Comparison of ENCODE assay signal across 8 cellular contexts in genomic region chr17:77426676-77427386, GRCh38.
DNase-seq lines count a peak whose midpoint lies in the region; ATAC-seq and TF ChIP-seq lines count a peak whose summit lies in the region.

No MANE protein-coding gene starts in this region.

- H3K79me2 ChIP-seq in SK-N-SH (ENCODE audit: insufficient read depth): peaks cover 62% of the 10 kb centered on the region

- H3K4me1 ChIP-seq in BLaER1: peaks cover 100% of the 10 kb centered on the region
- peaks cover 85 to 89% of the 10 kb centered on the region in 2 experiments for H3K4me1 ChIP-seq in SK-N-SH (ENCODE audit: control insufficient read depth in 1 of 2, insufficient read depth in 2 of 2, low read depth in 1 of 2, low read length in 1 of 2)
- H3K4me1 ChIP-seq in ovary (ENCODE audit: insufficient read depth): peaks cover 50% of the 10 kb centered on the region

- DNase-seq in SK-N-SH (no peak), epithelial cell of prostate (ENCODE audit: low read depth, low spot score) (no peak), ovary (peak in 1 of 5 donors; percentile 35), SIG-M5 (lab: John Stamatoyannopoulos, UW) (no peak)
- DNase-seq in activated CD4-positive, CD25-positive, alpha-beta regulatory T cell treated with anti-CD3 and anti-CD28 coated beads, Interleukin-2, amount 50 U/mL, for 72 hours: no peak
- no peak for DNase-seq in stimulated activated CD4-positive, alpha-beta T cell treated with anti-CD3 and anti-CD28 coated beads, Interleukin-1b, Interleukin-23, amount 100 ng/mL, for 48 hours

- no peaks in the 10 kb centered on the region for H3K9me3 ChIP-seq in BLaER1
- no peaks in the 10 kb centered on the region for H3K9me3 ChIP-seq in SK-N-SH
- no peaks in the 10 kb centered on the region for H3K9me3 ChIP-seq in ovary

- TF ChIP-seq EP300 in SK-N-SH (IDR thresholded peaks at IDR 0.05; ENCODE audit: borderline replicate concordance in 1 of 2, low read depth in 1 of 2, low read length in 1 of 2): no peak
- no peak for TF ChIP-seq EP300 in ovary (IDR thresholded peaks at IDR 0.05)

- peak overlapping the region; percentile 99 for H3K27ac ChIP-seq in BLaER1
- peak overlapping the region; percentile 86 to 96 for H3K27ac ChIP-seq in SK-N-SH (ENCODE audit: low read depth in 2 of 2, low read length in 1 of 2)
- peak overlapping the region; percentile 91 for H3K27ac ChIP-seq in epithelial cell of prostate
- peak overlapping the region; percentile 87 to 90 for H3K27ac ChIP-seq in ovary

- H3K36me3 ChIP-seq in BLaER1 (no peaks in the 10 kb centered on the region), SK-N-SH (replicated peaks in 1 of 2; ENCODE audit: control insufficient read depth in 1 of 2, insufficient read depth in 2 of 2, low read length in 1 of 2) (peaks cover 0 to 3% of the 10 kb centered on the region in 2 experiments), ovary (no peaks in the 10 kb centered on the region)

- CTCF ChIA-PET in SK-N-SH (lab: Yijun Ruan, JAX): interaction anchor here (0.9 to 29.4 kb wide), 13 partner anchors 9 to 750 kb away, joined by 3 to 566 read pairs (median 5); no protein-coding TSS in a partner anchor

- H3K9me2 ChIP-seq in SK-N-SH: no peaks in the 10 kb centered on the region

- TF ChIP-seq CTCF in SK-N-SH (IDR thresholded peaks at IDR 0.05) (no peak), ovary (IDR thresholded peaks at IDR 0.05) (no peak)

- no peak for TF ChIP-seq POLR2A in ovary (IDR thresholded peaks at IDR 0.05)

- no peak for TF ChIP-seq RAD21 in SK-N-SH (IDR thresholded peaks at IDR 0.05; ENCODE audit: low read length)

- POLR2A ChIA-PET in SK-N-SH (lab: Yijun Ruan, JAX): interaction anchor here (1.0 kb wide), 1 partner anchor 52 kb away, joined by 3 read pairs; no protein-coding TSS in a partner anchor

- 70% methylated on average over 11 of the region's 11 CpGs for WGBS in SK-N-SH (ENCODE audit: low lambda C conversion rate)
- 69 to 79% (median 79%) methylated on average over 11 of the region's 11 CpGs for WGBS in ovary, 3 donors

- H3K4me2 ChIP-seq in BLaER1 (peak overlapping the region; percentile 99), SK-N-SH (peak overlapping the region; percentile 65)

- no peak overlapping the region for H2AFZ ChIP-seq in SK-N-SH (ENCODE audit: low read depth)

- H4K20me1 ChIP-seq in BLaER1 (peaks cover 35% of the 10 kb centered on the region), SK-N-SH (ENCODE audit: insufficient read depth) (peaks cover 3% of the 10 kb centered on the region; the same call in 1 of the 2 replicates)

- ATAC-seq in HG02981 (IDR thresholded peaks at IDR 0.05; ENCODE audit: unreplicated experiment): no peak

- H3K4me3 ChIP-seq in BLaER1: peak overlapping the region; percentile 57
- H3K4me3 ChIP-seq in SK-N-SH (ENCODE audit: low read depth in 2 of 2, low read length in 1 of 2): no peak overlapping the region
- H3K4me3 ChIP-seq in ovary: no peak overlapping the region

- H3K9ac ChIP-seq in BLaER1 (peak overlapping the region; percentile 73), SK-N-SH (peak overlapping the region; percentile 42; the same call in 1 of the 2 replicates)

- no peaks in the 10 kb centered on the region for H3K27me3 ChIP-seq in BLaER1
- H3K27me3 ChIP-seq in SK-N-SH (ENCODE audit: insufficient read depth): no peaks in the 10 kb centered on the region
- H3K27me3 ChIP-seq in ovary: no peaks in the 10 kb centered on the region

- intact Hi-C loops in ovary (cut with DNase I): loop anchor here in 3 of 4 donors (5.0 to 10.0 kb wide), 3 partner anchors 52 to 100 kb away; no protein-coding TSS in a partner anchor

- H3F3A ChIP-seq in SK-N-SH (replicated peaks; ENCODE audit: insufficient read depth): peaks cover 68% of the 10 kb centered on the region

TF ChIP-seq in SK-N-SH, 30 proteins besides CTCF, POLR2A, EP300 and RAD21:
- TF ChIP-seq USF2 (IDR thresholded peaks at IDR 0.05; ENCODE audit: borderline replicate concordance, low read depth, low read length): no peak
- TF ChIP-seq YY1 (IDR thresholded peaks at IDR 0.05; ENCODE audit: low read depth): 0 out of 2 replicates have a peak, but pooled peaks have one; percentile 20
- 0 out of 2 replicates have a peak, but pooled peaks have one; percentile 30 for TF ChIP-seq RCOR1 (IDR thresholded peaks at IDR 0.05; ENCODE audit: low read length)
